In the genomic region with DNA sequence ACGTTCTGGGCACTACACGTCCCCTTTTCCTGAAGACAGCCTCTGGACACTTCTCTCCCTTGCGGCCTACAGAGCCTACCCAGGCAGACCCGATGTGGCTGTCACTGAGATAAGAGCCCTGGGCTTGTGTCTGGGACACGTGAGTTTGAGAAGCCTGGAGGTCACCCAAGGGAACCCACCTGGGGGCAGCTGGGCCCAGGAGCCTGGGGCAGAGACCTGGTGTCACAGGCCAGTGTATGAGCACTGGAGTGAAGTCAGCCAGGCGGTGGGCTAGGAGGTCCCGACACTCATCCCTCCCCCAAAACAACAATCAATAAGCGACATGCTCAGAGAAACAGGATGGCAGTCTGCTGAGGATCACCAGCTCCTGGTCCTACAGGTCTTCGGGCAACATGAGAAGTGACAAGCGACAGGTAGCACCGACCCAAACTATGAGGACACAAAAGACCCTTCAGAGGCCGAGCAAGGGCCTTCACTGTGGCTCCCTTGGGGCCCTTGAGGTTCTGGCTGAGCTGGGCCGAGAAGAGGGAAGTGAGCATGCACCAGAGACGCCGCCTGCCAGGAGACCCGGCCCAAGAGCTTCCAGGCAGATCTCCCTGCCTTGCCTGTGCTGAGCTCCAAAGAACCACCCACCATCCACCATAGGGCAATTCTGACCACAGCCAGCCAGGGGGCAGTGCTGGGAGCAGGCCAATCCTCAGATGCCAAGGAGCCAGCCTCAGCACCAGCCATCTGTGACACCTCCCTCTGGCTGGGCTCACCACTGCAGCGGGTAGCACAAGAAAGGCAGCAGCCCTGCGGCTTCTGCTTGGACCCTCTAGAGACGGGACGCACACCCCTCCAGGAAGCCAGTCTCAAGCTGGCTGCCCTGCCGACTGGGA, we compare ENCODE assay signal across 7 cellular contexts. TPM values are rescaled to one million over a fixed set of nuclear protein-coding genes. Genes with fewer than 3 reads are reported as not detected.
DNase-seq lines count a peak whose midpoint lies in the region; ATAC-seq, FAIRE-seq and TF ChIP-seq lines count a peak whose summit lies in the region.

No MANE protein-coding gene starts in this region.

- peak; percentile 89 for ATAC-seq in SK-N-SH treated with all-trans-retinoic acid at 6 μM for 48 hours
- no peak for ATAC-seq in GM21381 (IDR thresholded peaks at IDR 0.05; ENCODE audit: unreplicated experiment)
- no peak for ATAC-seq in GM21737 (IDR thresholded peaks at IDR 0.05; ENCODE audit: unreplicated experiment)

- H3K4me1 ChIP-seq in GM23248 (ENCODE audit: insufficient read depth), result no peaks in the 10 kb centered on the region

- H3K4me3 ChIP-seq in GM23248, result no peak overlapping the region

- in situ Hi-C loops in GM23248 (cut with MboI), result no loop called here

- no peak overlapping the region for H3K9ac ChIP-seq in GM23248

- H3K36me3 ChIP-seq in GM23248 (ENCODE audit: low read depth), result no peaks in the 10 kb centered on the region

- H3K79me2 ChIP-seq in GM23248 (ENCODE audit: insufficient read depth), result no peaks in the 10 kb centered on the region

- no peak overlapping the region for H3K27ac ChIP-seq in GM23248

- no peaks in the 10 kb centered on the region for H3K9me2 ChIP-seq in GM23248 (ENCODE audit: insufficient read depth)

- DNase-seq in D721Med (ENCODE audit: insufficient read length, low spot score) (no peak), GM23248 (peak; percentile 31), iPS DF 19.7 (ENCODE audit: low read depth, low spot score) (peak; percentile 25), ureter (ENCODE audit: low spot score) (no peak)

- TF ChIP-seq CTCF in D721Med (IDR thresholded peaks at IDR 0.05; ENCODE audit: insufficient read depth, missing control alignments), result peak; percentile 35

- no peaks in the 10 kb centered on the region for H4K20me1 ChIP-seq in GM23248 (ENCODE audit: insufficient read depth)

- H3K27me3 ChIP-seq in GM23248 (replicated peaks; ENCODE audit: insufficient read depth), result no peaks in the 10 kb centered on the region

- FAIRE-seq in D721Med (lab: Jason Lieb, UNC), result no peak

- H3K4me2 ChIP-seq in GM23248 (ENCODE audit: unreplicated experiment), result no peak overlapping the region

- no peaks in the 10 kb centered on the region for H3K9me3 ChIP-seq in GM23248 (ENCODE audit: low read depth)

- WGBS in GM23248 (ENCODE audit: low coverage in 1 of 2, low lambda C conversion rate in 2 of 2, missing lambda C conversion rate in 2 of 2), 2 experiments, result 71 to 75% methylated on average over 5 to 14 of the region's 21 CpGs

- no peak overlapping the region for H2AFZ ChIP-seq in GM23248

- H3F3A ChIP-seq in GM23248 (ENCODE audit: insufficient read depth), result no peaks in the 10 kb centered on the region

TF ChIP-seq in SK-N-SH treated with all-trans-retinoic acid at 6 μM for 48 hours, 23 proteins besides CTCF, POLR2A, EP300 and RAD21:
- TF ChIP-seq TCF4 (CRISPR knock-in tag; IDR thresholded peaks at IDR 0.05; ENCODE audit: borderline replicate concordance) (no peak), ARNTL (CRISPR knock-in tag; IDR thresholded peaks at IDR 0.05; ENCODE audit: borderline replicate concordance, low read depth) (no peak), RARB (CRISPR knock-in tag; IDR thresholded peaks at IDR 0.05) (no peak), ZFP30 (CRISPR knock-in tag; IDR thresholded peaks at IDR 0.05) (no peak), ESRRG (CRISPR knock-in tag; IDR thresholded peaks at IDR 0.05) (no peak), TOX (CRISPR knock-in tag; IDR thresholded peaks at IDR 0.05; ENCODE audit: borderline replicate concordance) (no peak)
- TF ChIP-seq, protein P1, sequence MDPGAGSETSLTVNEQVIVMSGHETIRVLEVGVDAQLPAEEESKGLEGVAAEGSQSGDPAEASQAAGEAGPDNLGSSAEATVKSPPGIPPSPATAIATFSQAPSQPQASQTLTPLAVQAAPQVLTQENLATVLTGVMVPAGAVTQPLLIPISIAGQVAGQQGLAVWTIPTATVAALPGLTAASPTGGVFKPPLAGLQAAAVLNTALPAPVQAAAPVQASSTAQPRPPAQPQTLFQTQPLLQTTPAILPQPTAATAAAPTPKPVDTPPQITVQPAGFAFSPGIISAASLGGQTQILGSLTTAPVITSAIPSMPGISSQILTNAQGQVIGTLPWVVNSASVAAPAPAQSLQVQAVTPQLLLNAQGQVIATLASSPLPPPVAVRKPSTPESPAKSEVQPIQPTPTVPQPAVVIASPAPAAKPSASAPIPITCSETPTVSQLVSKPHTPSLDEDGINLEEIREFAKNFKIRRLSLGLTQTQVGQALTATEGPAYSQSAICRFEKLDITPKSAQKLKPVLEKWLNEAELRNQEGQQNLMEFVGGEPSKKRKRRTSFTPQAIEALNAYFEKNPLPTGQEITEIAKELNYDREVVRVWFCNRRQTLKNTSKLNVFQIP (CRISPR knock-in tag; IDR thresholded peaks at IDR 0.05; ENCODE audit: borderline replicate concordance, low read depth), result no peak

RNA-seq across cellular contexts. Expression of a gene that starts 11.0 kb away (rescaled TPM):
- total RNA-seq in GM23248 (2014; rRNA removed; shearing (Covaris generic)), result not detected in 2 replicates
- polyA plus RNA-seq in GM23248 (2016; fragmentation: Nextera tagmentation; extraction: Ambion mirVana), result not detected in 2 replicates
- 2.7 TPM for total RNA-seq in ureter

RNA-seq across cellular contexts. Expression of a gene that starts 37.1 kb away (rescaled TPM):
- total RNA-seq in GM23248 (2014; rRNA removed; shearing (Covaris generic)), result 34.7 and 45.5 TPM in 2 replicates
- 29.1 and 34.5 TPM in 2 replicates for polyA plus RNA-seq in GM23248 (2016; fragmentation: Nextera tagmentation; extraction: Ambion mirVana)
- 15.0 TPM for total RNA-seq in ureter

RNA-seq across cellular contexts. Expression of a gene that starts 37.6 kb away (rescaled TPM):
- total RNA-seq in GM23248 (2014; rRNA removed; shearing (Covaris generic)), result not detected in 2 replicates
- not detected in 2 replicates for polyA plus RNA-seq in GM23248 (2016; fragmentation: Nextera tagmentation; extraction: Ambion mirVana)
- 12.3 TPM for total RNA-seq in ureter

RNA-seq across cellular contexts. Expression of a gene that starts 51.7 kb away (rescaled TPM):
- 11.7 and 12.5 TPM in 2 replicates for total RNA-seq in GM23248 (2014; rRNA removed; shearing (Covaris generic))
- polyA plus RNA-seq in GM23248 (2016; fragmentation: Nextera tagmentation; extraction: Ambion mirVana), result 1.8 and 1.9 TPM in 2 replicates
- 70.3 TPM for total RNA-seq in ureter

Comparison
In these comparisons a context has a peak if more than half of its experiments do, and no peak if none do; other contexts are left out.
1. DNase-seq: peak in GM23248 (single experiment) and iPS DF 19.7 (single experiment); none in D721Med (single experiment) and ureter (single experiment).
2. RNA of a gene that starts 37.6 kb away (total RNA-seq): 12.3 TPM in ureter (single experiment); not detected in GM23248; every median in the first group is over 10 times any median in the second.